Comparison of ENCODE assay signal across 30 cellular contexts in genomic region chr2:154173164-154173563, GRCh38.
"Had no signal": no experiment of that assay in that cellular context is flagged by ENCODE, and none has a peak within 500 bp of the region (broad histone marks: within the 10 kb centered on the region; RNA-seq: fewer than 3 reads in every experiment).

No MANE protein-coding gene starts in this region.

- H3K4me1 Mint-ChIP-seq: activated B cell treated with CpG ODN at 0.5 μM for 24 hours; activated T-helper 17 cell treated with anti-CD3 and anti-CD28 coated beads, Interleukin-2, amount 50 U/mL, for 72 hours; central memory CD8-positive, alpha-beta T cell had no signal

- H3K27me3 ChIP-seq: brain microvascular endothelial cell, foreskin keratinocyte, gastroesophageal sphincter, heart right ventricle had no signal

- H3K36me3 Mint-ChIP-seq: activated naive CD8-positive, alpha-beta T cell had no signal

- DNase-seq: activated B cell treated with CpG ODN at 0.5 μM for 24 hours; activated CD4-positive, alpha-beta T cell treated with anti-CD3 and anti-CD28 coated beads for 48 hours; activated CD4-positive, alpha-beta T cell treated with anti-CD3 and anti-CD28 coated beads, Interleukin-2, amount 50 U/mL, for 1 hour; activated CD4-positive, alpha-beta T cell treated with anti-CD3 and anti-CD28 coated beads, Interleukin-2, amount 50 U/mL, for 48 hours; activated CD8-positive, alpha-beta memory T cell treated with anti-CD3 and anti-CD28 coated beads for 24 hours; activated CD8-positive, alpha-beta T cell treated with anti-CD3 and anti-CD28 coated beads for 36 hours; activated effector memory CD4-positive, alpha-beta T cell treated with Interleukin-2 at 50 U/mL for 16 hours; activated gamma-delta T cell treated with Interleukin-2 at 50 U/mL for 16 hours; activated naive CD4-positive, alpha-beta T cell treated with anti-CD3 and anti-CD28 coated beads, Interleukin-2, amount 50 U/mL, for 16 hours; activated naive CD4-positive, alpha-beta T cell treated with Interleukin-2 at 50 U/mL for 16 hours; activated T-cell treated with anti-CD3 and anti-CD28 coated beads, Interleukin-2, amount 50 U/mL, for 4 hours; amniotic stem cell; anterior cingulate cortex; brain microvascular endothelial cell; cortex of kidney; dermis blood vessel endothelial cell; effector CD4-positive, alpha-beta T cell; effector memory CD8-positive, alpha-beta T cell; foreskin keratinocyte; heart right ventricle; T-helper 2 cell had no signal

- H3K4me3 Mint-ChIP-seq: activated B cell treated with CpG ODN at 0.5 μM for 24 hours; activated CD8-positive, alpha-beta T cell treated with anti-CD3 and anti-CD28 coated beads for 36 hours; activated naive CD8-positive, alpha-beta T cell; activated T-cell treated with anti-CD3 and anti-CD28 coated beads, Interleukin-2, amount 50 U/mL, for 4 hours; activated T-helper 17 cell treated with anti-CD3 and anti-CD28 coated beads, Interleukin-2, amount 50 U/mL, for 72 hours; central memory CD8-positive, alpha-beta T cell; effector memory CD8-positive, alpha-beta T cell had no signal

- H3K9me3 ChIP-seq: gastroesophageal sphincter had no signal

- FAIRE-seq: astrocyte, bronchial epithelial cell had no signal

- H3K4me3 ChIP-seq: gastroesophageal sphincter, heart right ventricle had no signal

- H3K9me3 Mint-ChIP-seq: activated CD8-positive, alpha-beta T cell treated with anti-CD3 and anti-CD28 coated beads for 36 hours had no signal

- ATAC-seq: activated CD4-positive, CD25-positive, alpha-beta regulatory T cell treated with anti-CD3 and anti-CD28 coated beads, Interleukin-2, amount 50 U/mL, for 24 hours; activated CD8-positive, alpha-beta T cell treated with anti-CD3 and anti-CD28 coated beads for 36 hours; activated T-cell treated with anti-CD3 and anti-CD28 coated beads, Interleukin-2, amount 50 U/mL, for 4 hours; activated T-helper 17 cell treated with anti-CD3 and anti-CD28 coated beads, Interleukin-2, amount 50 U/mL, for 72 hours; effector memory CD8-positive, alpha-beta T cell; esophagus mucosa; foreskin keratinocyte; gastroesophageal sphincter; heart right ventricle had no signal

- H3K27me3 Mint-ChIP-seq: activated B cell treated with CpG ODN at 0.5 μM for 24 hours; activated CD8-positive, alpha-beta T cell treated with anti-CD3 and anti-CD28 coated beads for 36 hours; activated naive CD8-positive, alpha-beta T cell; activated T-helper 17 cell treated with anti-CD3 and anti-CD28 coated beads, Interleukin-2, amount 50 U/mL, for 72 hours; central memory CD8-positive, alpha-beta T cell; effector memory CD8-positive, alpha-beta T cell had no signal

- H3K27ac Mint-ChIP-seq: activated B cell treated with CpG ODN at 0.5 μM for 24 hours; activated CD8-positive, alpha-beta T cell treated with anti-CD3 and anti-CD28 coated beads for 36 hours; activated naive CD8-positive, alpha-beta T cell; activated T-helper 17 cell treated with anti-CD3 and anti-CD28 coated beads, Interleukin-2, amount 50 U/mL, for 72 hours; effector memory CD8-positive, alpha-beta T cell had no signal

- H3K4me1 ChIP-seq: foreskin keratinocyte, gastroesophageal sphincter, heart right ventricle had no signal

- H3K27ac ChIP-seq: brain microvascular endothelial cell, foreskin keratinocyte, gastroesophageal sphincter, heart right ventricle, VCaP had no signal

- H3K36me3 ChIP-seq: brain microvascular endothelial cell, gastroesophageal sphincter, heart right ventricle had no signal
